In genomic region chr12:67650127-67650495, GRCh38 we compare ENCODE assay signal across 8 cellular contexts. TPM values are rescaled to one million over a fixed set of nuclear protein-coding genes. Genes with fewer than 3 reads are reported as not detected.
DNase-seq lines count a peak whose midpoint lies in the region; ATAC-seq and TF ChIP-seq lines count a peak whose summit lies in the region.

No MANE protein-coding gene starts in this region.

- intact Hi-C loops in right lobe of liver (cut with DNase I): no loop called here
- intact Hi-C loops in tibial artery (cut with DNase I; ENCODE audit: low total_unique reads): no loop called here

- H3K4me1 ChIP-seq in NT2/D1 (ENCODE audit: insufficient read depth, insufficient read length) (peaks cover 5% of the 10 kb centered on the region), right lobe of liver (peaks cover 0 to 9% (median 0%) of the 10 kb centered on the region in 4 donors), tibial artery (peaks cover 0 to 48% (median 28%) of the 10 kb centered on the region in 4 donors)

- H3K36me3 ChIP-seq in NT2/D1 (ENCODE audit: insufficient read depth, insufficient read length, low read length): peaks cover 37% of the 10 kb centered on the region
- no peaks in the 10 kb centered on the region for H3K36me3 ChIP-seq in right lobe of liver
- no peaks in the 10 kb centered on the region for H3K36me3 ChIP-seq in tibial artery

- H3K27me3 ChIP-seq in NT2/D1 (ENCODE audit: insufficient read depth, insufficient read length) (peaks cover 8% of the 10 kb centered on the region), right lobe of liver (no peaks in the 10 kb centered on the region), tibial artery (no peaks in the 10 kb centered on the region)

- H3K9me3 ChIP-seq in NT2/D1 (ENCODE audit: insufficient read depth, low read length): no peaks in the 10 kb centered on the region
- no peaks in the 10 kb centered on the region for H3K9me3 ChIP-seq in right lobe of liver
- H3K9me3 ChIP-seq in tibial artery: no peaks in the 10 kb centered on the region

- peak in 3 of 4 donors; percentile 3 to 7 (median 4) for ATAC-seq in right lobe of liver
- no peak for ATAC-seq in GM21515 (IDR thresholded peaks at IDR 0.05; ENCODE audit: unreplicated experiment)
- no peak for ATAC-seq in HG03135 (IDR thresholded peaks at IDR 0.05; ENCODE audit: unreplicated experiment)

- peak overlapping the region; percentile 93 for H3K9ac ChIP-seq in NT2/D1 (ENCODE audit: insufficient read length, low read depth)

- no peak for TF ChIP-seq POLR2A in right lobe of liver (IDR thresholded peaks at IDR 0.05)

- H3K4me3 ChIP-seq in GM12875 (ENCODE audit: low read depth, low read length) (peak overlapping the region; percentile 96), NT2/D1 (ENCODE audit: insufficient read length, low read depth) (peak overlapping the region; percentile 67), right lobe of liver (peak overlapping the region; percentile 89 to 91 (median 89)), tibial artery (peak overlapping the region; percentile 93 to 100)

- TF ChIP-seq CTCF in GM12875 (IDR thresholded peaks at IDR 0.05; ENCODE audit: borderline replicate concordance, insufficient read depth, low read depth, low read length): no peak
- no peak for TF ChIP-seq CTCF in right lobe of liver (IDR thresholded peaks at IDR 0.05)
- no peak for TF ChIP-seq CTCF in tibial artery (IDR thresholded peaks at IDR 0.05)

- DNase-seq in NT2/D1 (ENCODE audit: low read depth, low spot score) (no peak), cerebellum (ENCODE audit: low spot score) (peak; percentile 23), right lobe of liver (peak in 2 of 3 donors; percentile 29 to 55), tibial artery (peak in 1 of 2 donors; percentile 34), A172 (ENCODE audit: low spot score) (no peak)

- peak overlapping the region; percentile 82 to 87 (median 86) for H3K27ac ChIP-seq in right lobe of liver
- peak overlapping the region; percentile 96 to 97 for H3K27ac ChIP-seq in tibial artery

- WGBS in right lobe of liver (ENCODE audit: insufficient coverage, low coverage, low lambda C conversion rate, missing lambda C conversion rate): under 1% methylated on average over 13 of the region's 13 CpGs

RNA-seq across cellular contexts. Expression of gene DYRK2, which starts 1.6 kb away (rescaled TPM):
- total RNA-seq in cerebellum (39.8 TPM), right lobe of liver (10 to 100 TPM in 2 of 6 experiments, 1 to 10 TPM in 4; 6.5 to 12.5 (median 6.9) TPM)
- 17.3 and 22.4 TPM in 2 replicates for total RNA-seq in A172 (2014; rRNA removed; shearing (Covaris generic))

Comparison
In these comparisons a context has a peak if more than half of its experiments do, and no peak if none do; other contexts are left out.
1. DNase-seq: peak in cerebellum (single experiment) and right lobe of liver (2 of 3); none in NT2/D1 (single experiment) and A172 (single experiment).
2. ATAC-seq: peak in right lobe of liver (3 of 4); none in GM21515 (single experiment) and HG03135 (single experiment).
3. Peak in every context shown above with its lines, with median percentiles within 50 percentile points of each other: H3K4me3 ChIP-seq.